ENCODE assay signal across 8 cellular contexts in the genomic region with DNA sequence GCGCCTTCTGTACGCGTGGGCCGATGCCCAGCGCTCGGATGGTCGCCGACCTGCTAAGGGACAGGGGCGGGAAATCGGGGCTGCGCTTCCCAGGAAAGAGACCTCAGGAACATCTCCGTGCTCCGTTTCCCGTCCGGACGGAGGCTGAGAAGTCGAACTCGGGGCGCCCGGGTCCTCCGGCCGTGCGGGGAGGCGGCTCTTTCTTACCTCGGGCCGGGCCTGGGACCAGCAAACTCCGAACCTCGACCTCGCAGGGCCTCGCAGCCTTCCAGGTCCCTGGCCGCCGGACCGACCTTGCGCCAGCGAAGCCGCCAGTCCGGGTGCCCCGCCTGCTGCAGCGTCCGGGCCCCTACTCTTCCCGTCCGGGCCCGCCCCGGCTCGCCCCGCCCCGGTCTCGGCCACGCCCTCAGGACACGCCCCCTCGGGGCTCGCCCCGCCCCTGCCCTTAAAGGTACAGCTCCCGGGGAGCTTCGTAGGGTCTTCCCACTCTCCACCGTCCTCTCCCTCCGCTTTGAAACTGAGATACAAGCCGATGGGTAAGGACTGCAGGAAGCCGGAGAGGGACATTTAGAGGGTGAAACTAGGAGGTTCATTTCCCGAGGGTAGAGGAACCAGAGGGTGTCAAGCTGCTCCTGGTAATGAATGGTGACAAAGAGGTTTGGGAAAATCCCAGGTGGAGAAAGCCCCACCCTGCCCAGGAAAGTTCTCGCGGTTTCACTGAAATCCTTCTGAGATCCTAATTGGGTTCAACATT. TPM values are rescaled to one million over a fixed set of nuclear protein-coding genes. Genes with fewer than 3 reads are reported as not detected.
DNase-seq lines count a peak whose midpoint lies in the region; ATAC-seq and TF ChIP-seq lines count a peak whose summit lies in the region.

Gene SLC8B1, minus strand, starts transcription at position 324 of the 754 bp plus-strand sequence. CDS start 2,231 bp downstream, outside the sequence.

- DNase-seq in AML-193 (lab: John Stamatoyannopoulos, UW) (peak; percentile 39 to 60), NCI-H748 (lab: John Stamatoyannopoulos, UW; ENCODE audit: unreplicated experiment) (peak; percentile 79), dorsolateral prefrontal cortex (peak; percentile 79 to 92 (median 87)), lower leg skin (ENCODE audit: low spot score in 2 of 2) (peak; percentile 81 to 98)
- peak; percentile 93 for DNase-seq in activated CD4-positive, alpha-beta memory T cell treated with anti-CD3 and anti-CD28 coated beads for 36 hours
- DNase-seq in stimulated activated CD4-positive, alpha-beta T cell treated with anti-CD3 and anti-CD28 coated beads, Interleukin-4, amount 100 ng/mL, for 24 hours: peak; percentile 87

- ATAC-seq in HG03175 (IDR thresholded peaks at IDR 0.05; ENCODE audit: unreplicated experiment): peak; percentile 94

- 1 to 2% methylated on average over 27 to 31 of the region's 62 CpGs for WGBS in lower leg skin, 2 donors

- intact Hi-C loops in activated CD4-positive, alpha-beta memory T cell treated with anti-CD3 and anti-CD28 coated beads for 36 hours (cut with micrococcal nuclease): loop anchor here (1.0 to 10.0 kb wide), 3 partner anchors 23 to 150 kb away; partner anchors contain the start of genes DDX54, PLBD2, RITA1 and TPCN1
- intact Hi-C loops in dorsolateral prefrontal cortex (cut with DNase I) (no loop called here), lower leg skin (cut with DNase I; ENCODE audit: low total_unique reads) (loop anchor here (5.0 to 10.0 kb wide), 2 partner anchors 140 to 1928 kb away; partner anchors contain the start of gene SH2B3)

- TF ChIP-seq POLR2A in GM18951 (IDR thresholded peaks at IDR 0.05; ENCODE audit: extremely low read depth, insufficient read depth, insufficient read length) (peak; percentile 84), lower leg skin (IDR thresholded peaks at IDR 0.05) (peak in 1 of 2 donors; percentile 67)

- H3K4me3 ChIP-seq in dorsolateral prefrontal cortex (peak within 1 kb of the TSS; percentile 63 to 99 (median 85)), lower leg skin (ENCODE audit: low read depth, poor library complexity, severe bottlenecking) (peak within 1 kb of the TSS; percentile 66)

- CTCF ChIA-PET in activated CD4-positive, alpha-beta memory T cell treated with anti-CD3 and anti-CD28 coated beads for 36 hours (lab: Charles Lee): interaction anchor here (0.6 to 1.2 kb wide), 5 partner anchors 28 to 150 kb away, joined by 3 to 6 read pairs (median 4); partner anchors contain the start of gene DDX54

- in situ Hi-C loops in GM18951 (cut with MboI; ENCODE audit: low sequenced_read_pairs, unreplicated experiment): no loop called here

- no peaks in the 10 kb centered on the region for H3K27me3 ChIP-seq in dorsolateral prefrontal cortex

- peak within 1 kb of the TSS in 41 of 59 donors; percentile 5 to 87 (median 60) for H3K27ac ChIP-seq in dorsolateral prefrontal cortex

- H3K27me3 Mint-ChIP-seq in activated CD4-positive, alpha-beta memory T cell treated with anti-CD3 and anti-CD28 coated beads for 36 hours: no peaks in the 10 kb centered on the region

- H3K27ac Mint-ChIP-seq in activated CD4-positive, alpha-beta memory T cell treated with anti-CD3 and anti-CD28 coated beads for 36 hours: peak within 1 kb of the TSS; percentile 75

- H3K4me1 Mint-ChIP-seq in activated CD4-positive, alpha-beta memory T cell treated with anti-CD3 and anti-CD28 coated beads for 36 hours (ENCODE audit: low read depth): peaks cover 26% of the 10 kb centered on the region

- TF ChIP-seq CTCF in dorsolateral prefrontal cortex (IDR thresholded peaks at IDR 0.05 in 54 of 56, conservative IDR thresholded peaks at IDR 0.05 in 2 of 56; ENCODE audit: low read depth in 1 of 56, partially characterized antibody in 56 of 56): peak in 13 of 56 donors; percentile 8 to 45 (median 26)
- TF ChIP-seq CTCF in lower leg skin (IDR thresholded peaks at IDR 0.05): no peak

- peak within 1 kb of the TSS; percentile 97 for H3K4me3 Mint-ChIP-seq in activated CD4-positive, alpha-beta memory T cell treated with anti-CD3 and anti-CD28 coated beads for 36 hours

- POLR2A ChIA-PET in activated CD4-positive, alpha-beta memory T cell treated with anti-CD3 and anti-CD28 coated beads for 36 hours (lab: Charles Lee): interaction anchor here (1.0 to 2.1 kb wide), 6 partner anchors 22 to 357 kb away, joined by 3 to 7 read pairs (median 4); partner anchors contain the start of genes OAS2 and PLBD2

- H3K36me3 Mint-ChIP-seq in activated CD4-positive, alpha-beta memory T cell treated with anti-CD3 and anti-CD28 coated beads for 36 hours: peaks cover 17% of the 10 kb centered on the region

- H3K9me3 Mint-ChIP-seq in activated CD4-positive, alpha-beta memory T cell treated with anti-CD3 and anti-CD28 coated beads for 36 hours: no peaks in the 10 kb centered on the region

RNA-seq across cellular contexts. Expression of gene SLC8B1, which starts in this region (rescaled TPM):
- total RNA-seq in activated CD4-positive, alpha-beta memory T cell treated with anti-CD3 and anti-CD28 coated beads for 36 hours: 10 to 100 TPM; 21.5 to 22.0 TPM
- 10 to 100 TPM; 12.6 to 38.9 (median 22.6) TPM for total RNA-seq in dorsolateral prefrontal cortex
- 10 to 100 TPM; 31.8 to 63.4 (median 38.8) TPM for total RNA-seq in lower leg skin

Comparison
In these comparisons a context has a peak if more than half of its experiments do, and no peak if none do; other contexts are left out.
1. Peak in every context shown above with its lines: DNase-seq, ATAC-seq, H3K4me3 ChIP-seq and H3K27ac ChIP-seq.
2. intact Hi-C loops: an anchor here in activated CD4-positive, alpha-beta memory T cell treated with anti-CD3 and anti-CD28 coated beads for 36 hours (1.0 to 10.0 kb wide) and lower leg skin (5.0 to 10.0 kb wide); none called in dorsolateral prefrontal cortex.